8 cellular contexts compared by ENCODE assay signal in the genomic region with DNA sequence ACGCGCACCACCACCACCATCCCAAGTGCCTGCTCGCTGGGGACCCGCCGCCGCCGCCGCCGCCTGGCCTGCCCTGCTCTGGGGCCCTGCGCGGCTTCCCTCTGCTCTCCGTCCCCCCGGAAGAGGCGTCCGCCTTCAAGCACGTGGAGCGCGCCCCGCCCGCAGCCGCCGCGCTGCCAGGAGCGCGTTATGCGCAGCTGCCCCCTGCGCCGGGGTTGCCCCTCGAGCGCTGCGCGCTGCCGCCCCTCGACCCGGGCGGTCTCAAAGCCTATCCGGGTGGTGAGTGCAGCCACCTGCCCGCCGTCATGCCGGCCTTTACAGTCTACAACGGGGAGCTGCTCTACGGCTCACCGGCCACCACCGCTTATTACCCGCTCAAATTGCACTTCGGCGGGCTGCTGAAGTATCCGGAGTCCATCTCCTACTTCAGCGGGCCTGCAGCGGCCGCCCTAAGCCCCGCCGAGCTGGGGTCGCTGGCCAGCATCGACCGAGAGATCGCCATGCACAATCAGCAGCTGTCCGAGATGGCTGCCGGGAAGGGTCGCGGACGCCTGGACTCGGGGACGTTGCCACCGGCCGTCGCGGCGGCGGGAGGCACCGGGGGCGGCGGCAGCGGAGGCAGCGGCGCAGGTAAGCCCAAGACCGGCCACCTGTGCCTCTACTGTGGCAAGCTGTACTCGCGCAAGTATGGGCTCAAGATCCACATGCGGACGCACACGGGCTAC. TPM values are rescaled to one million over a fixed set of nuclear protein-coding genes. Genes with fewer than 3 reads are reported as not detected.
A peak's percentile ranks its signal among the peaks of the same experiment; 100 is the strongest.
DNase-seq lines count a peak whose midpoint lies in the region; ATAC-seq and TF ChIP-seq lines count a peak whose summit lies in the region.

No MANE protein-coding gene starts in this region.

- CTCF ChIA-PET in activated B cell treated with CpG ODN at 0.5 μM for 24 hours (lab: Charles Lee), result interaction anchor here (0.9 to 1.2 kb wide), 3 partner anchors 8 to 146 kb away, joined by 3 to 4 read pairs (median 3); no protein-coding TSS in a partner anchor

- peaks cover 17% of the 10 kb centered on the region for H3K4me1 Mint-ChIP-seq in activated B cell treated with CpG ODN at 0.5 μM for 24 hours

- H3K36me3 ChIP-seq in left ventricle myocardium inferior, result no peaks in the 10 kb centered on the region

- peaks cover 100% of the 10 kb centered on the region for H3K27me3 ChIP-seq in left ventricle myocardium inferior (ENCODE audit: low read depth)

- POLR2A ChIA-PET in activated B cell treated with CpG ODN at 0.5 μM for 24 hours (lab: Charles Lee), result interaction anchor here (1.5 kb wide), 1 partner anchor 25 kb away, joined by 4 read pairs; no protein-coding TSS in a partner anchor

- H3K27ac ChIP-seq in left ventricle myocardium inferior (replicated peaks), result no peak overlapping the region

- peaks cover 27% of the 10 kb centered on the region for H3K4me1 ChIP-seq in left ventricle myocardium inferior

- peak; percentile 80 for DNase-seq in GM10266 (ENCODE audit: extremely low spot score)
- DNase-seq in activated B cell treated with CpG ODN at 0.5 μM for 24 hours, result peak; percentile 46
- DNase-seq in left ventricle myocardium inferior, result no peak
- no peak for DNase-seq in sciatic nerve (ENCODE audit: low spot score)
- DNase-seq in NCI-H2107 treated with DMSO at 0.1 percent for 48 hours (lab: John Stamatoyannopoulos, UW; ENCODE audit: unreplicated experiment), result no peak
- no peak for DNase-seq in effector CD4-positive, alpha-beta T cell

- peaks cover 69% of the 10 kb centered on the region for H3K27me3 Mint-ChIP-seq in activated B cell treated with CpG ODN at 0.5 μM for 24 hours

- ATAC-seq in GM21367 (IDR thresholded peaks at IDR 0.05; ENCODE audit: unreplicated experiment), result peak; percentile 55
- peak; percentile 55 for ATAC-seq in HG03571 (IDR thresholded peaks at IDR 0.05; ENCODE audit: unreplicated experiment)
- peak; percentile 77 for ATAC-seq in activated B cell treated with CpG ODN at 0.5 μM for 24 hours (ENCODE audit: low read depth)
- peak; percentile 13 for ATAC-seq in sciatic nerve

- peak overlapping the region; percentile 66 for H3K4me3 ChIP-seq in left ventricle myocardium inferior

- H3K36me3 Mint-ChIP-seq in activated B cell treated with CpG ODN at 0.5 μM for 24 hours (ENCODE audit: low read depth), result no peaks in the 10 kb centered on the region

- peaks cover 2% of the 10 kb centered on the region for H3K9me3 Mint-ChIP-seq in activated B cell treated with CpG ODN at 0.5 μM for 24 hours

- no peaks in the 10 kb centered on the region for H3K9me3 ChIP-seq in left ventricle myocardium inferior (replicated peaks)

- peak overlapping the region; percentile 75 for H3K4me3 Mint-ChIP-seq in activated B cell treated with CpG ODN at 0.5 μM for 24 hours

- H3K27ac Mint-ChIP-seq in activated B cell treated with CpG ODN at 0.5 μM for 24 hours, result no peak overlapping the region

- intact Hi-C loops in activated B cell treated with CpG ODN at 0.5 μM for 24 hours (cut with micrococcal nuclease) (loop anchor here (1.0 to 5.0 kb wide), 4 partner anchors 11 to 853 kb away; a partner anchor contains a TSS), left ventricle myocardium inferior (cut with micrococcal nuclease) (no loop called here), sciatic nerve (cut with DNase I) (no loop called here)

- TF ChIP-seq CTCF in GM10266 (IDR thresholded peaks at IDR 0.05; ENCODE audit: control insufficient read depth, insufficient read depth, low read depth, missing control alignments) (no peak), activated B cell treated with CpG ODN at 0.5 μM for 24 hours (IDR thresholded peaks at IDR 0.05) (no peak), left ventricle myocardium inferior (IDR thresholded peaks at IDR 0.05; ENCODE audit: borderline replicate concordance) (no peak)

RNA-seq across cellular contexts. Expression of a gene that starts 7.2 kb away (rescaled TPM):
- total RNA-seq in activated B cell treated with CpG ODN at 0.5 μM for 24 hours (0.07 TPM in 1 of 2 replicates, not detected in the other), left ventricle myocardium inferior (not detected), sciatic nerve (not detected)

RNA-seq across cellular contexts. Expression of a gene that starts 45.4 kb away (rescaled TPM):
- total RNA-seq in activated B cell treated with CpG ODN at 0.5 μM for 24 hours (50.4 and 51.6 TPM in 2 replicates), left ventricle myocardium inferior (15.1 TPM), sciatic nerve (32.5 TPM)

Comparison
In these comparisons a context has a peak if more than half of its experiments do, and no peak if none do; other contexts are left out.
1. DNase-seq: peak in GM10266 (single experiment) and activated B cell treated with CpG ODN at 0.5 μM for 24 hours (single experiment); none in left ventricle myocardium inferior (single experiment), sciatic nerve (single experiment), NCI-H2107 treated with DMSO at 0.1 percent for 48 hours (single experiment) and effector CD4-positive, alpha-beta T cell (single experiment).
2. ATAC-seq: peak in every context shown above with its lines; median percentile 77 in activated B cell treated with CpG ODN at 0.5 μM for 24 hours; 55 in GM21367; 55 in HG03571; 13 in sciatic nerve.